In genomic region chr6:39934060-39934757, GRCh38 we compare ENCODE assay signal across 8 cellular contexts. TPM values are rescaled to one million over a fixed set of nuclear protein-coding genes. Genes with fewer than 3 reads are reported as not detected.
A peak's percentile ranks its signal among the peaks of the same experiment; 100 is the strongest.
DNase-seq lines count a peak whose midpoint lies in the region; ATAC-seq, FAIRE-seq and TF ChIP-seq lines count a peak whose summit lies in the region.

MOCS1 (minus strand) TSS chr6:39934462; CDS start chr6:39934417, 45 bp downstream.

- no peak for TF ChIP-seq CTCF in stomach (IDR thresholded peaks at IDR 0.05)

- FAIRE-seq in frontal cortex (lab: Jason Lieb, UNC), result no peak

- H3K27ac Mint-ChIP-seq in naive thymus-derived CD8-positive, alpha-beta T cell, result peak within 1 kb of the TSS; percentile 62 to 87 (median 79)

- no peaks in the 10 kb centered on the region for H3K36me3 Mint-ChIP-seq in naive thymus-derived CD8-positive, alpha-beta T cell

- H3K27me3 ChIP-seq in stomach, result peaks cover 0 to 7% (median 0%) of the 10 kb centered on the region in 3 donors

- peaks cover 12 to 34% (median 21%) of the 10 kb centered on the region in 4 donors for H3K4me1 Mint-ChIP-seq in naive thymus-derived CD8-positive, alpha-beta T cell

- peak within 1 kb of the TSS; percentile 84 to 90 (median 88) for H3K27ac ChIP-seq in stomach

- DNase-seq in NCI-H748 (lab: John Stamatoyannopoulos, UW; ENCODE audit: unreplicated experiment), result peak; percentile 79
- DNase-seq in activated naive CD4-positive, alpha-beta T cell treated with anti-CD3 and anti-CD28 coated beads, Interleukin-2, amount 50 U/mL, for 16 hours, result peak; percentile 53
- DNase-seq in frontal cortex (ENCODE audit: low spot score in 2 of 2), result peak; percentile 84 to 85
- DNase-seq in naive thymus-derived CD8-positive, alpha-beta T cell, result peak in 9 of 10 donors; percentile 4 to 47 (median 23)
- peak; percentile 84 for DNase-seq in stomach
- DNase-seq in cortex of kidney (lab: John Stamatoyannopoulos, UW), result no peak

- H3K4me3 ChIP-seq in stomach, result peak within 1 kb of the TSS; percentile 63 to 83 (median 75)

- intact Hi-C loops in stomach (cut with DNase I; ENCODE audit: low total_unique reads), result no loop called here

- 1 to 7% (median 4%) methylated on average over 21 to 50 of the region's 50 CpGs for WGBS in stomach, 5 donors

- peaks cover 16 to 58% (median 38%) of the 10 kb centered on the region in 4 donors for H3K4me1 ChIP-seq in stomach

- TF ChIP-seq POLR2A in stomach (IDR thresholded peaks at IDR 0.05), result no peak

- no peaks in the 10 kb centered on the region for H3K9me3 Mint-ChIP-seq in naive thymus-derived CD8-positive, alpha-beta T cell

- H3K36me3 ChIP-seq in stomach, result no peaks in the 10 kb centered on the region

- peaks cover 0 to 11% (median 0%) of the 10 kb centered on the region in 5 donors for H3K27me3 Mint-ChIP-seq in naive thymus-derived CD8-positive, alpha-beta T cell

- POLR2A ChIA-PET in naive thymus-derived CD8-positive, alpha-beta T cell (lab: Charles Lee), result interaction anchor here (0.9 to 1.3 kb wide), 2 partner anchors 11 to 12 kb away, joined by 3 read pairs; no protein-coding TSS in a partner anchor

- peak within 1 kb of the TSS; percentile 75 to 95 (median 88) for H3K4me3 Mint-ChIP-seq in naive thymus-derived CD8-positive, alpha-beta T cell

- no peak for TF ChIP-seq EP300 in stomach (IDR thresholded peaks at IDR 0.05)

- ATAC-seq in GM21360 (IDR thresholded peaks at IDR 0.05; ENCODE audit: unreplicated experiment) (peak; percentile 71), HG03378 (IDR thresholded peaks at IDR 0.05; ENCODE audit: unreplicated experiment) (no peak)
- ATAC-seq in naive thymus-derived CD8-positive, alpha-beta T cell, result peak; percentile 73 to 95

- no peaks in the 10 kb centered on the region for H3K9me3 ChIP-seq in stomach

RNA-seq across cellular contexts. Expression of gene MOCS1, which starts in this region (rescaled TPM):
- total RNA-seq in frontal cortex (5.7 TPM), stomach (10 to 100 TPM in 3 of 5 donors, 1 to 10 TPM in 2; 4.0 to 15.4 (median 13.6) TPM)
- 1 to 10 TPM; 3.1 to 3.4 TPM for total RNA-seq in naive thymus-derived CD8-positive, alpha-beta T cell
- 1 to 10 TPM in 2 of 3 donors, under 1 TPM in 1; 0.92 to 2.2 (median 1.6) TPM for polyA plus RNA-seq in naive thymus-derived CD8-positive, alpha-beta T cell
- 10 to 100 TPM in 1 of 3 donors, 1 to 10 TPM in 2; 6.3 to 11.3 (median 8.7) TPM for polyA plus RNA-seq in stomach
